Comparison of ENCODE assay signal across 21 cellular contexts in genomic region chr7:130741336-130741995, GRCh38. TPM values are rescaled to one million over a fixed set of nuclear protein-coding genes. Genes with fewer than 3 reads are reported as not detected.
A peak's percentile ranks its signal among the peaks of the same experiment; 100 is the strongest.
DNase-seq lines count a peak whose midpoint lies in the region; ATAC-seq and TF ChIP-seq lines count a peak whose summit lies in the region.
"Had no signal": no experiment of that assay in that cellular context is flagged by ENCODE, and none has a peak within 500 bp of the region (broad histone marks: within the 10 kb centered on the region; RNA-seq: fewer than 3 reads in every experiment).

No MANE protein-coding gene starts in this region.

- no peaks in the 10 kb centered on the region for H3K36me3 Mint-ChIP-seq in WTC11

- H3K4me3 ChIP-seq in upper lobe of left lung: no peak overlapping the region
- H3K4me3 ChIP-seq: hepatocyte, tibial nerve had no signal

- H3K27me3 Mint-ChIP-seq in WTC11 (ENCODE audit: low read depth): peaks cover 21% of the 10 kb centered on the region

- H3K27ac ChIP-seq in upper lobe of left lung: peak overlapping the region in 3 of 4 donors; percentile 24 to 56 (median 42)
- H3K27ac ChIP-seq: C4-2B, hepatocyte, tibial nerve had no signal

- H3K9me3 ChIP-seq in upper lobe of left lung: no peaks in the 10 kb centered on the region
- H3K9me3 ChIP-seq: tibial nerve had no signal

- DNase-seq in NCI-H82 treated with DMSO at 0.1 percent for 48 hours (lab: John Stamatoyannopoulos, UW; ENCODE audit: unreplicated experiment) (peak; percentile 41), WTC11 (ENCODE audit: low spot score) (no peak), upper lobe of left lung (no peak), NCI-H2029 (lab: John Stamatoyannopoulos, UW) (no peak)
- DNase-seq in activated T-cell treated with anti-CD3 and anti-CD28 coated beads, Interleukin-2, amount 50 U/mL, for 48 hours: no peak
- DNase-seq: activated CD4-positive, alpha-beta T cell treated with anti-CD3 and anti-CD28 coated beads, Interleukin-2, amount 50 U/mL, for 4 hours; activated T-cell treated with anti-CD3 and anti-CD28 coated beads, Interleukin-2, amount 50 U/mL, for 72 hours; DMS79 treated with DMSO at 0.1 percent for 48 hours; kidney glomerular epithelial cell; NCI-H1694; NCI-H510A treated with DMSO at 0.1 percent for 48 hours; stimulated activated CD4-positive, alpha-beta T cell treated with anti-CD3 and anti-CD28 coated beads, Interleukin-4, amount 100 ng/mL, for 4 hours had no signal

- H3K9me3 Mint-ChIP-seq in WTC11: no peaks in the 10 kb centered on the region
- H3K9me3 Mint-ChIP-seq: activated T-cell treated with anti-CD3 and anti-CD28 coated beads, Interleukin-2, amount 50 U/mL, for 72 hours had no signal

- POLR2A ChIA-PET in WTC11 (lab: Charles Lee): no interaction called here

- ATAC-seq in GM21723 (IDR thresholded peaks at IDR 0.05; ENCODE audit: unreplicated experiment): peak; percentile 69
- ATAC-seq in WTC11: peak; percentile 43; the same call in 1 of the 2 replicates
- peak; percentile 68 to 83 for ATAC-seq in upper lobe of left lung (ENCODE audit: low FRiP score in 2 of 2)
- ATAC-seq in HG03139 (IDR thresholded peaks at IDR 0.05; ENCODE audit: unreplicated experiment): no peak
- ATAC-seq in HG03045 (IDR thresholded peaks at IDR 0.05; ENCODE audit: unreplicated experiment): no peak
- ATAC-seq: activated T-cell treated with anti-CD3 and anti-CD28 coated beads, Interleukin-2, amount 50 U/mL, for 72 hours had no signal

- no peak overlapping the region for H3K4me3 Mint-ChIP-seq in WTC11
- H3K4me3 Mint-ChIP-seq: activated T-cell treated with anti-CD3 and anti-CD28 coated beads, Interleukin-2, amount 50 U/mL, for 72 hours had no signal

- TF ChIP-seq CTCF in WTC11 (IDR thresholded peaks at IDR 0.05) (no peak), upper lobe of left lung (IDR thresholded peaks at IDR 0.05) (no peak)

- no peaks in the 10 kb centered on the region for H3K4me1 Mint-ChIP-seq in WTC11

- H3K36me3 ChIP-seq in upper lobe of left lung: no peaks in the 10 kb centered on the region
- H3K36me3 ChIP-seq: tibial nerve had no signal

- 25 to 31% methylated on average over 3 of the region's 3 CpGs for WGBS in upper lobe of left lung, 2 donors

- no peaks in the 10 kb centered on the region for H3K4me1 ChIP-seq in upper lobe of left lung
- H3K4me1 ChIP-seq: tibial nerve had no signal

- H3K27ac Mint-ChIP-seq in WTC11: no peak overlapping the region
- H3K27ac Mint-ChIP-seq: activated T-cell treated with anti-CD3 and anti-CD28 coated beads, Interleukin-2, amount 50 U/mL, for 72 hours had no signal

- TF ChIP-seq POLR2A in upper lobe of left lung (IDR thresholded peaks at IDR 0.05): no peak

- H3K27me3 ChIP-seq in upper lobe of left lung: peaks cover 0 to 3% (median 0%) of the 10 kb centered on the region in 4 donors

- CTCF ChIA-PET in WTC11 (lab: Charles Lee): interaction anchor here (2.2 kb wide), 1 partner anchor 17 kb away, joined by 5 read pairs; no protein-coding TSS in a partner anchor

- TF ChIP-seq EP300 in upper lobe of left lung (IDR thresholded peaks at IDR 0.05): no peak

TF ChIP-seq in WTC11, 78 proteins besides CTCF, POLR2A, EP300 and RAD21:
- TF ChIP-seq FOXK1 (CRISPR knock-in tag; IDR thresholded peaks at IDR 0.05): no peak
- no peak for TF ChIP-seq ATF1 (CRISPR knock-in tag; IDR thresholded peaks at IDR 0.05)
- TF ChIP-seq HMGXB4 (CRISPR knock-in tag; IDR thresholded peaks at IDR 0.05): no peak
- TF ChIP-seq FOXJ3 (CRISPR knock-in tag; IDR thresholded peaks at IDR 0.05; ENCODE audit: borderline replicate concordance): no peak
- TF ChIP-seq JUN (CRISPR knock-in tag; IDR thresholded peaks at IDR 0.05): no peak
- TF ChIP-seq GABPB1 (CRISPR knock-in tag; IDR thresholded peaks at IDR 0.05): no peak
- no peak for TF ChIP-seq ZBTB21 (CRISPR knock-in tag; IDR thresholded peaks at IDR 0.05; ENCODE audit: borderline replicate concordance)
- no peak for TF ChIP-seq FOXP4 (CRISPR knock-in tag; IDR thresholded peaks at IDR 0.05)
- no peak for TF ChIP-seq FOXP1 (CRISPR knock-in tag; IDR thresholded peaks at IDR 0.05; ENCODE audit: borderline replicate concordance)
- TF ChIP-seq MYBL2 (CRISPR knock-in tag; IDR thresholded peaks at IDR 0.05): no peak
- TF ChIP-seq ZBTB43 (CRISPR knock-in tag; IDR thresholded peaks at IDR 0.05): no peak
- TF ChIP-seq PRRX2 (CRISPR knock-in tag; IDR thresholded peaks at IDR 0.05): no peak
- TF ChIP-seq ESRRA (CRISPR knock-in tag; IDR thresholded peaks at IDR 0.05; ENCODE audit: borderline replicate concordance): no peak
- no peak for TF ChIP-seq PREB (CRISPR knock-in tag; IDR thresholded peaks at IDR 0.05; ENCODE audit: borderline replicate concordance)
- no peak for TF ChIP-seq RORB (CRISPR knock-in tag; IDR thresholded peaks at IDR 0.05)

RNA-seq across cellular contexts. Expression of gene KLF14, which starts 7.5 kb away (rescaled TPM):
- not detected in 3 replicates for total RNA-seq in WTC11 (2021)
- total RNA-seq in upper lobe of left lung: under 1 TPM in 3 of 6 donors, not detected in 3; 0.15 to 0.20 (median 0.17) TPM
- total RNA-seq: hepatocyte, osteoblast had no signal

RNA-seq across cellular contexts. Expression of gene TSGA13, which starts 55.1 kb away (rescaled TPM):
- total RNA-seq in WTC11 (2021) (not detected in 3 replicates), upper lobe of left lung (not detected)
- total RNA-seq: activated T-cell treated with anti-CD3 and anti-CD28 coated beads, Interleukin-2, amount 50 U/mL, for 72 hours; fibroblast of lung; hepatocyte; mononuclear cell; osteoblast; tibial nerve had no signal

Comparison
In these comparisons a context has a peak if more than half of its experiments do, and no peak if none do; other contexts are left out.
1. ATAC-seq: peak in GM21723 (single experiment), WTC11 (single experiment) and upper lobe of left lung (2 of 2); none in HG03139 (single experiment) and HG03045 (single experiment).